1 cellular context compared by ENCODE assay signal in genomic region chr17:29911641-29912177, GRCh38.
TF ChIP-seq lines count a peak whose summit lies in the region.

No MANE protein-coding gene starts in this region.

TF ChIP-seq in A549, 52 proteins besides CTCF, POLR2A, EP300 and RAD21 (continued from another document):
- TF ChIP-seq, protein P1, sequence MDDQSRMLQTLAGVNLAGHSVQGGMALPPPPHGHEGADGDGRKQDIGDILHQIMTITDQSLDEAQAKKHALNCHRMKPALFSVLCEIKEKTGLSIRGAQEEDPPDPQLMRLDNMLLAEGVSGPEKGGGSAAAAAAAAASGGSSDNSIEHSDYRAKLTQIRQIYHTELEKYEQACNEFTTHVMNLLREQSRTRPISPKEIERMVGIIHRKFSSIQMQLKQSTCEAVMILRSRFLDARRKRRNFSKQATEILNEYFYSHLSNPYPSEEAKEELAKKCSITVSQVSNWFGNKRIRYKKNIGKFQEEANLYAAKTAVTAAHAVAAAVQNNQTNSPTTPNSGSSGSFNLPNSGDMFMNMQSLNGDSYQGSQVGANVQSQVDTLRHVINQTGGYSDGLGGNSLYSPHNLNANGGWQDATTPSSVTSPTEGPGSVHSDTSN (IDR thresholded peaks at IDR 0.05): no peak
- no peak for TF ChIP-seq HDAC2 (IDR thresholded peaks at IDR 0.05)
